Comparison of ENCODE assay signal across 22 cellular contexts in the genomic region with DNA sequence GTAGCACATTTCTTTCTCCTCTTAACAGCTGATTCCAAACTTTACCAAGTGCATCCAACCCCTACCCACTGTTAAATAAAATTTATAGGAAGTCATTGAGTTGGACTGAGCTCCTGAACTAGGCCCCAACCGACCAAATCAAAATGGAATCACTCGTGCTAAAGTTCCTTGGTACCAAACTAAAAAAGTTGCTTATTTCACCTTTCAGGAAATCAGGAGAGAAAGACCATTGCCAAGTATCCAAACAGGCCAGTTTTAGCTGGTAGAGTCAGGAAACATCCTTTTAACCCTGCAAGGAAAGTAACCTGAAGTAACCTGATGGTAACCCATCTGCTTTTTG. TPM values are rescaled to one million over a fixed set of nuclear protein-coding genes. Genes with fewer than 3 reads are reported as not detected.
A peak's percentile ranks its signal among the peaks of the same experiment; 100 is the strongest.
DNase-seq lines count a peak whose midpoint lies in the region; ATAC-seq, FAIRE-seq and TF ChIP-seq lines count a peak whose summit lies in the region.
"Had no signal": no experiment of that assay in that cellular context is flagged by ENCODE, and none has a peak within 500 bp of the region (broad histone marks: within the 10 kb centered on the region; RNA-seq: fewer than 3 reads in every experiment).

No MANE protein-coding gene starts in this region.

- no peak overlapping the region for H3K4me3 ChIP-seq in PC-9
- no peak overlapping the region for H3K4me3 ChIP-seq in H1 (ENCODE audit: extremely low read depth in 1 of 4, insufficient read depth in 2 of 4, low read depth in 3 of 4, low read length in 4 of 4)
- peak overlapping the region; percentile 12 for H3K4me3 ChIP-seq in osteoblast (ENCODE audit: insufficient read depth, low read length)
- H3K4me3 ChIP-seq in CD4-positive, alpha-beta memory T cell (ENCODE audit: low read length in 2 of 2), result no peak overlapping the region
- no peak overlapping the region for H3K4me3 ChIP-seq in body of pancreas
- H3K4me3 ChIP-seq: thoracic aorta had no signal

- peak overlapping the region; percentile 8; the same call in 1 of the 2 replicates for H3K4me2 ChIP-seq in PC-9
- H3K4me2 ChIP-seq in H1 (ENCODE audit: insufficient read depth in 1 of 2, low read depth in 2 of 2, low read length in 2 of 2), result peak overlapping the region; percentile 5 to 55; a peak in 1 of 4 replicates
- H3K4me2 ChIP-seq in osteoblast (ENCODE audit: insufficient read depth, low read length), result peak overlapping the region; percentile 68

- H3K23me2 ChIP-seq in H1 (ENCODE audit: low read depth, low read length), result no peaks in the 10 kb centered on the region

- no peak overlapping the region for H4K5ac ChIP-seq in H1 (ENCODE audit: insufficient read length, low read depth, low read length)

- no peak overlapping the region for H3K27ac Mint-ChIP-seq in CD4-positive, alpha-beta memory T cell
- H3K27ac Mint-ChIP-seq: activated CD4-positive, alpha-beta memory T cell treated with anti-CD3 and anti-CD28 coated beads for 36 hours; CD4-positive, alpha-beta T cell; IgD-negative memory B cell; T-helper 1 cell treated with Interleukin-12 subunit alpha and Interleukin-12 subunit beta and Interleukin-4 antibody, amounts not matched to agents 30 μg/mL and 1 μg/mL, for 36 hours had no signal

- 82% methylated on average over 2 of the region's 2 CpGs; no CpG with 5 or more reads in 1 of the 2 experiments for WGBS in H1 (ENCODE audit: extremely low coverage in 1 of 2, insufficient coverage in 1 of 2, insufficient read length in 1 of 2, insufficient replicate concordance in 2 of 2, low coverage in 1 of 2, low lambda C conversion rate in 2 of 2, missing lambda C conversion rate in 1 of 2), 2 experiments
- 69 to 81% methylated on average over 2 of the region's 2 CpGs for WGBS in body of pancreas, 2 donors

- no peaks in the 10 kb centered on the region for H3K79me2 ChIP-seq in PC-9 (ENCODE audit: low read depth)
- no peaks in the 10 kb centered on the region for H3K79me2 ChIP-seq in H1 (ENCODE audit: control insufficient read depth in 1 of 2, insufficient read depth in 2 of 2, low read length in 2 of 2)
- no peaks in the 10 kb centered on the region for H3K79me2 ChIP-seq in osteoblast (ENCODE audit: insufficient read depth, low read length)

- H2BK5ac ChIP-seq in H1 (ENCODE audit: low read depth, low read length), result no peak overlapping the region

- peak overlapping the region; percentile 80; the same call in 1 of the 2 replicates for H2BK20ac ChIP-seq in H1 (ENCODE audit: low read length)

- H3K4me1 Mint-ChIP-seq in CD4-positive, alpha-beta memory T cell, result peaks cover 0 to 5% (median 4%) of the 10 kb centered on the region in 4 donors
- H3K4me1 Mint-ChIP-seq: IgD-negative memory B cell had no signal

- no peak for DNase-seq in PC-9
- DNase-seq in H1 (ENCODE audit: low read depth in 1 of 2, low spot score in 2 of 2), result no peak
- no peak for DNase-seq in osteoblast (ENCODE audit: insufficient read length, low spot score, missing footprints)
- DNase-seq in CD4-positive, alpha-beta memory T cell, result no peak
- no peak for DNase-seq in body of pancreas
- no peak for DNase-seq in stimulated activated CD4-positive, alpha-beta T cell treated with anti-CD3 and anti-CD28 coated beads, Interleukin-2, amount 100 ng/mL, for 24 hours
- no peak for DNase-seq in NOMO-1 treated with DMSO at 0.1 percent for 48 hours (lab: John Stamatoyannopoulos, UW; ENCODE audit: unreplicated experiment)
- DNase-seq: CD4-positive, alpha-beta T cell; DMS79; islet precursor cell; NCI-H1930; NCI-H345 had no signal

- no peak overlapping the region for H3K14ac ChIP-seq in H1 (ENCODE audit: insufficient read length)

- no peak overlapping the region for H4K91ac ChIP-seq in H1 (replicated peaks; ENCODE audit: insufficient read length, low read length)

- peak overlapping the region; percentile 12; the same call in 1 of the 2 replicates for H3K9ac ChIP-seq in ES-I3 (ENCODE audit: low read depth, low read length)
- no peak overlapping the region for H3K9ac ChIP-seq in H1 (replicated peaks in 1 of 4; ENCODE audit: extremely low read depth in 1 of 4, low read depth in 3 of 4, low read length in 3 of 4)

- no peak overlapping the region for H2BK120ac ChIP-seq in H1 (replicated peaks; ENCODE audit: low read depth, low read length)

- H3K18ac ChIP-seq in H1 (ENCODE audit: extremely low read depth, low read length), result no peak overlapping the region

- no peak overlapping the region for H3K23ac ChIP-seq in H1 (ENCODE audit: insufficient read length)

- FAIRE-seq in H1 (lab: Jason Lieb, UNC), result no peak

- H2AK5ac ChIP-seq in H1 (ENCODE audit: low read depth, low read length), result no peak overlapping the region

- H3F3A ChIP-seq in PC-9 (ENCODE audit: insufficient read depth, low read depth), result no peaks in the 10 kb centered on the region

- H3K9me3 Mint-ChIP-seq in CD4-positive, alpha-beta memory T cell, result no peaks in the 10 kb centered on the region
- H3K9me3 Mint-ChIP-seq: activated CD4-positive, alpha-beta memory T cell treated with anti-CD3 and anti-CD28 coated beads for 36 hours; activated naive CD4-positive, alpha-beta T cell treated with anti-CD3 and anti-CD28 coated beads, Interleukin-2, amount 50 U/mL, for 72 hours; CD4-positive, alpha-beta T cell; IgD-negative memory B cell; natural killer cell treated with Interleukin-12 subunit alpha and Interleukin-12 subunit beta and Interleukin-15 and Interleukin-18, amount 100 ng/mL, for 72 hours; T-helper 1 cell treated with Interleukin-12 subunit alpha and Interleukin-12 subunit beta and Interleukin-4 antibody, amounts not matched to agents 30 μg/mL and 1 μg/mL, for 36 hours had no signal

- intact Hi-C loops in PC-9 (cut with micrococcal nuclease; ENCODE audit: unreplicated experiment), result no loop called here
- intact Hi-C loops in CD4-positive, alpha-beta memory T cell (cut with micrococcal nuclease), result no loop called here
- intact Hi-C loops in body of pancreas (cut with DNase I), result no loop called here

- H2AFZ ChIP-seq in PC-9, result no peak overlapping the region
- H2AFZ ChIP-seq in H1 (ENCODE audit: low read length), result no peak overlapping the region
- H2AFZ ChIP-seq in osteoblast (ENCODE audit: low read length), result peak overlapping the region; percentile 41

- TF ChIP-seq EP300 in H1 (IDR thresholded peaks at IDR 0.05; ENCODE audit: borderline replicate concordance in 1 of 2, low read depth in 2 of 2, low read length in 2 of 2), result no peak

- H3K4me1 ChIP-seq in ES-I3 (ENCODE audit: insufficient read depth, low read length) (peaks cover 26% of the 10 kb centered on the region), PC-9 (replicated peaks; ENCODE audit: insufficient read depth) (0 out of 2 replicates have a peak, but pooled peaks cover 14% of the 10 kb centered on the region), H1 (replicated peaks in 1 of 4; ENCODE audit: control insufficient read depth in 3 of 4, insufficient read depth in 4 of 4, low read length in 3 of 4) (peaks cover 0 to 5% (median 4%) of the 10 kb centered on the region in 4 experiments; a peak in 3 of 7 replicates), osteoblast (ENCODE audit: insufficient read depth, low read length) (peaks cover 29% of the 10 kb centered on the region), body of pancreas (no peaks in the 10 kb centered on the region)
- no peaks in the 10 kb centered on the region for H3K4me1 ChIP-seq in CD4-positive, alpha-beta memory T cell (ENCODE audit: insufficient read depth, low read length)

- H3K4me3 Mint-ChIP-seq in CD4-positive, alpha-beta memory T cell, result no peak overlapping the region
- H3K4me3 Mint-ChIP-seq: activated CD4-positive, alpha-beta memory T cell treated with anti-CD3 and anti-CD28 coated beads for 36 hours; CD4-positive, alpha-beta T cell; IgD-negative memory B cell; natural killer cell treated with Interleukin-12 subunit alpha and Interleukin-12 subunit beta and Interleukin-15 and Interleukin-18, amount 100 ng/mL, for 72 hours; T-helper 1 cell treated with Interleukin-12 subunit alpha and Interleukin-12 subunit beta and Interleukin-4 antibody, amounts not matched to agents 30 μg/mL and 1 μg/mL, for 36 hours had no signal

- H3K9me2 ChIP-seq in PC-9 (ENCODE audit: insufficient read depth), result no peaks in the 10 kb centered on the region

- H4K20me1 ChIP-seq in PC-9 (ENCODE audit: insufficient read depth) (no peaks in the 10 kb centered on the region), H1 (replicated peaks in 1 of 2; ENCODE audit: control insufficient read depth in 1 of 2, insufficient read depth in 2 of 2, low read length in 2 of 2) (no peaks in the 10 kb centered on the region), osteoblast (ENCODE audit: insufficient read depth, low read length) (no peaks in the 10 kb centered on the region)

- ATAC-seq in body of pancreas, result no peak

- POLR2A ChIA-PET in PC-9 (lab: Charles Lee; ENCODE audit: unreplicated experiment) (no interaction called here), H1 (lab: Charles Lee; ENCODE audit: partially characterized antibody) (interaction anchor here (1.3 kb wide), 1 partner anchor 11 kb away, joined by 4 read pairs; the partner anchor contains the start of gene GALNT5)
- POLR2A ChIA-PET in CD4-positive, alpha-beta memory T cell (lab: Charles Lee; ENCODE audit: partially characterized antibody), result no interaction called here

- no peak overlapping the region for H2BK15ac ChIP-seq in H1 (ENCODE audit: low read length)

- H4K8ac ChIP-seq in H1 (ENCODE audit: extremely low read depth, insufficient read depth, low read length), result no peak overlapping the region

- TF ChIP-seq POLR2A in H1 (IDR thresholded peaks at IDR 0.05; ENCODE audit: control extremely low read depth in 1 of 2, low read depth in 2 of 2, low read length in 2 of 2) (no peak), body of pancreas (IDR thresholded peaks at IDR 0.05) (no peak)

- no peak for TF ChIP-seq RAD21 in H1 (IDR thresholded peaks at IDR 0.05 in 1 of 2, conservative IDR thresholded peaks at IDR 0.05 in 1 of 2; ENCODE audit: low read depth in 2 of 2, low read length in 2 of 2)

- no peaks in the 10 kb centered on the region for H3K36me3 Mint-ChIP-seq in CD4-positive, alpha-beta memory T cell
- H3K36me3 Mint-ChIP-seq: activated CD4-positive, alpha-beta memory T cell treated with anti-CD3 and anti-CD28 coated beads for 36 hours; activated naive CD4-positive, alpha-beta T cell treated with anti-CD3 and anti-CD28 coated beads, Interleukin-2, amount 50 U/mL, for 72 hours; IgD-negative memory B cell; natural killer cell treated with Interleukin-12 subunit alpha and Interleukin-12 subunit beta and Interleukin-15 and Interleukin-18, amount 100 ng/mL, for 72 hours had no signal

- H3K4ac ChIP-seq in H1 (replicated peaks; ENCODE audit: insufficient read length, low read depth, low read length), result peak overlapping the region; percentile 25

- CTCF ChIA-PET in PC-9 (lab: Charles Lee) (no interaction called here), H1 (lab: Charles Lee; ENCODE audit: partially characterized antibody) (interaction anchor here (2.8 kb wide), 1 partner anchor 89 kb away, joined by 5 read pairs; no protein-coding TSS in a partner anchor)
- CTCF ChIA-PET in CD4-positive, alpha-beta memory T cell (lab: Charles Lee; ENCODE audit: partially characterized antibody), result no interaction called here

- TF ChIP-seq CTCF in PC-9 (conservative IDR thresholded peaks at IDR 0.05) (no peak), H1 (IDR thresholded peaks at IDR 0.05; ENCODE audit: control extremely low read depth in 1 of 3, insufficient read depth in 1 of 3, low read depth in 1 of 3, low read length in 3 of 3) (no peak), osteoblast (IDR thresholded peaks at IDR 0.05; ENCODE audit: extremely low read depth, low read depth, low read length) (no peak), body of pancreas (IDR thresholded peaks at IDR 0.05) (no peak)

- no peaks in the 10 kb centered on the region for H3K79me1 ChIP-seq in H1 (ENCODE audit: low read depth, low read length)

- peaks cover 0 to 3% of the 10 kb centered on the region in 2 donors for H3K27me3 Mint-ChIP-seq in CD4-positive, alpha-beta memory T cell
- H3K27me3 Mint-ChIP-seq: CD4-positive, alpha-beta T cell had no signal

- H2BK12ac ChIP-seq in H1 (ENCODE audit: low read depth, low read length), result peak overlapping the region; percentile 80; the same call in 1 of the 2 replicates

- H3K56ac ChIP-seq in H1 (replicated peaks; ENCODE audit: insufficient read length, low read depth, low read length), result no peak overlapping the region

- TSS peak; percentile 45 for BruUV-seq in PC-9 (replicated peaks; lab: Mats Ljungman, UMichigan)

- H3K36me3 ChIP-seq in ES-I3 (ENCODE audit: insufficient read depth, low read length), result no peaks in the 10 kb centered on the region
- no peaks in the 10 kb centered on the region for H3K36me3 ChIP-seq in PC-9 (ENCODE audit: low read depth)
- H3K36me3 ChIP-seq in H1 (ENCODE audit: control insufficient read depth in 2 of 4, insufficient read depth in 4 of 4, low read length in 3 of 4), result no peaks in the 10 kb centered on the region
- H3K36me3 ChIP-seq in osteoblast (ENCODE audit: insufficient read depth, low read length), result no peaks in the 10 kb centered on the region
- H3K36me3 ChIP-seq in CD4-positive, alpha-beta memory T cell (ENCODE audit: insufficient read depth, low read length), result no peaks in the 10 kb centered on the region
- H3K36me3 ChIP-seq in body of pancreas (replicated peaks in 1 of 2; ENCODE audit: insufficient read depth in 1 of 2, low read depth in 2 of 2), result no peaks in the 10 kb centered on the region
- H3K36me3 ChIP-seq: thoracic aorta had no signal

- H3K9me3 ChIP-seq in ES-I3 (ENCODE audit: control insufficient read depth, insufficient read depth, low read length), result no peaks in the 10 kb centered on the region
- no peaks in the 10 kb centered on the region for H3K9me3 ChIP-seq in PC-9 (ENCODE audit: insufficient read depth, low read depth)
- H3K9me3 ChIP-seq in H1 (ENCODE audit: insufficient read depth in 2 of 2, low read depth in 1 of 2, low read length in 1 of 2), result no peaks in the 10 kb centered on the region
- no peaks in the 10 kb centered on the region for H3K9me3 ChIP-seq in osteoblast (ENCODE audit: low read depth, low read length)
- no peaks in the 10 kb centered on the region for H3K9me3 ChIP-seq in CD4-positive, alpha-beta memory T cell (ENCODE audit: control insufficient read depth in 1 of 2, low read length in 2 of 2)
- H3K9me3 ChIP-seq in body of pancreas, result no peaks in the 10 kb centered on the region
- H3K9me3 ChIP-seq: thoracic aorta had no signal

- H3K27me3 ChIP-seq in PC-9 (ENCODE audit: insufficient read depth, low read depth) (no peaks in the 10 kb centered on the region), H1 (replicated peaks in 1 of 4; ENCODE audit: control insufficient read depth in 3 of 4, extremely low read depth in 1 of 4, insufficient read depth in 3 of 4, low read length in 3 of 4) (no peaks in the 10 kb centered on the region), osteoblast (ENCODE audit: insufficient read depth, low read length) (no peaks in the 10 kb centered on the region), body of pancreas (no peaks in the 10 kb centered on the region)
- H3K27me3 ChIP-seq in CD4-positive, alpha-beta memory T cell (ENCODE audit: insufficient read depth, low read length), result no peaks in the 10 kb centered on the region

- H3K27ac ChIP-seq in PC-9, result 0 out of 2 replicates have a peak overlapping the region, but pooled peaks have one; percentile 16
- H3K27ac ChIP-seq in H1 (ENCODE audit: low read depth, low read length), result no peak overlapping the region
- peak overlapping the region; percentile 88 for H3K27ac ChIP-seq in osteoblast (ENCODE audit: low read depth, low read length)
- H3K27ac ChIP-seq in CD4-positive, alpha-beta memory T cell (ENCODE audit: low read depth, low read length), result no peak overlapping the region
- H3K27ac ChIP-seq in body of pancreas, result no peak overlapping the region
- H3K27ac ChIP-seq: thoracic aorta, VCaP had no signal

RNA-seq across cellular contexts. Expression of gene GALNT5, which starts 10.5 kb away (rescaled TPM):
- total RNA-seq in PC-9 (2021), result 1.3 and 1.9 TPM in 2 replicates
- 0.06 TPM in 1 of 2 replicates, not detected in the other for total RNA-seq in H1 (2021; fragmentation: NEBNext Ultra II Directional; extraction: Animal tissue kit (Norgen Biotek cat#: 25700))
- 0.02 TPM in 2 replicates for polyA plus RNA-seq in H1 (2011; rRNA removed)
- 0.04 TPM for polyA plus RNA-seq in H1 (2011; cell fraction: cytosol; rRNA removed)
- polyA plus RNA-seq in H1 (2011; cell fraction: nucleus; rRNA removed), result 0.06 TPM
- polyA plus RNA-seq in H1 (2012, experiment 1 of 2), result 0.04 to 0.17 TPM (median 0.07 TPM) in 4 replicates
- not detected for polyA plus RNA-seq in H1 (2012, experiment 2 of 2)
- polyA plus RNA-seq in H1 (2013, experiment 1 of 2), result 0.12 TPM
- 0.11 TPM for polyA plus RNA-seq in H1 (2013, experiment 2 of 2)
- polyA minus RNA-seq in H1 (2011; rRNA and poly(A)+ RNA removed), result 0.03 and 0.17 TPM in 2 replicates
- not detected for polyA minus RNA-seq in H1 (2011; cell fraction: cytosol; rRNA and poly(A)+ RNA removed)
- polyA minus RNA-seq in H1 (2011; cell fraction: nucleus; rRNA and poly(A)+ RNA removed), result 0.30 TPM
- total RNA-seq in osteoblast, result 56.5 and 75.7 TPM in 2 replicates
- total RNA-seq in CD4-positive, alpha-beta memory T cell, result not detected
- not detected for polyA plus RNA-seq in CD4-positive, alpha-beta memory T cell
- total RNA-seq in body of pancreas, result 1 to 10 TPM in 1 of 2 donors, not detected in 1; 3.1 TPM
- total RNA-seq: activated CD4-positive, alpha-beta memory T cell treated with anti-CD3 and anti-CD28 coated beads for 36 hours; CD4-positive, alpha-beta T cell; mesenteric fat pad; pulmonary artery endothelial cell had no signal
- polyA plus RNA-seq: IgD-negative memory B cell had no signal

Comparison
In these comparisons a context has a peak if more than half of its experiments do, and no peak if none do; other contexts are left out.
1. H3K27ac ChIP-seq: peak in PC-9 (single experiment) and osteoblast (single experiment); none in H1 (single experiment), CD4-positive, alpha-beta memory T cell (single experiment) and body of pancreas (0 of 4).
2. H3K4me2 ChIP-seq: peak in every context shown above with its lines; median percentile 68 in osteoblast; 30 in H1; 8 in PC-9.
3. RNA of gene GALNT5, which starts 10.5 kb away (total RNA-seq): 56.5 to 75.7 TPM in osteoblast; 3.1 TPM in body of pancreas, 1.3 to 1.9 TPM in PC-9, 0.06 TPM in H1 and not detected in CD4-positive, alpha-beta memory T cell; every median in the first group is over 10 times any median in the second.